In genomic region chr15:60389261-60390077, GRCh38 we compare ENCODE assay signal across 8 cellular contexts. TPM values are rescaled to one million over a fixed set of nuclear protein-coding genes. Genes with fewer than 3 reads are reported as not detected.
DNase-seq lines count a peak whose midpoint lies in the region; ATAC-seq and TF ChIP-seq lines count a peak whose summit lies in the region.

No MANE protein-coding gene starts in this region.

- peak overlapping the region; percentile 31 to 94 (median 63) for H3K27ac Mint-ChIP-seq in CD8-positive, alpha-beta memory T cell

- CTCF ChIA-PET in CD8-positive, alpha-beta memory T cell (lab: Charles Lee) = no interaction called here

- peaks cover 76 to 84% (median 80%) of the 10 kb centered on the region in 3 donors for H3K4me1 Mint-ChIP-seq in CD8-positive, alpha-beta memory T cell

- peak overlapping the region; percentile 91 for H3K4me2 ChIP-seq in fibroblast of lung (ENCODE audit: extremely low read depth, insufficient read depth, low read length)

- H3K27me3 Mint-ChIP-seq in CD8-positive, alpha-beta memory T cell = no peaks in the 10 kb centered on the region

- no peak overlapping the region for H2AFZ ChIP-seq in fibroblast of lung (ENCODE audit: low read length)

- H3K9ac ChIP-seq in fibroblast of lung (ENCODE audit: insufficient read depth, low read length) = no peak overlapping the region

- peaks cover 3 to 40% (median 4%) of the 10 kb centered on the region in 3 donors for H3K36me3 Mint-ChIP-seq in CD8-positive, alpha-beta memory T cell

- H3K4me3 ChIP-seq in CD8-positive, alpha-beta memory T cell (ENCODE audit: low read length) = peak overlapping the region; percentile 2
- H3K4me3 ChIP-seq in fibroblast of lung (replicated peaks in 1 of 4; ENCODE audit: control extremely low read depth in 1 of 4, insufficient read depth in 1 of 4, low read depth in 3 of 4, low read length in 4 of 4) (peak overlapping the region; percentile 14 to 41 (median 26)), tibial artery (peak overlapping the region; percentile 6 to 15)

- no peaks in the 10 kb centered on the region for H3K36me3 ChIP-seq in CD8-positive, alpha-beta memory T cell (ENCODE audit: insufficient read depth, low read length)
- H3K36me3 ChIP-seq in fibroblast of lung (ENCODE audit: control insufficient read depth, insufficient read depth, low read length) (peaks cover 2% of the 10 kb centered on the region), tibial artery (peaks cover 0 to 6% (median 0%) of the 10 kb centered on the region in 3 donors)

- ATAC-seq in GM21717 (IDR thresholded peaks at IDR 0.05; ENCODE audit: unreplicated experiment) (peak; percentile 55), SK-N-SH treated with all-trans-retinoic acid at 6 μM for 48 hours (no peak; the same call in 2 of the 3 replicates)

- peaks cover 29% of the 10 kb centered on the region for H3K4me1 ChIP-seq in CD8-positive, alpha-beta memory T cell (ENCODE audit: insufficient read depth, low read length)
- H3K4me1 ChIP-seq in fibroblast of lung (ENCODE audit: control insufficient read depth, extremely low read depth, insufficient read depth, low read length) (peaks cover 37% of the 10 kb centered on the region), tibial artery (peaks cover 6 to 99% (median 72%) of the 10 kb centered on the region in 4 donors)

- intact Hi-C loops in tibial artery (cut with DNase I; ENCODE audit: low total_unique reads) = no loop called here

- no peaks in the 10 kb centered on the region for H3K27me3 ChIP-seq in CD8-positive, alpha-beta memory T cell (ENCODE audit: insufficient read depth, low read length, poor library complexity, severe bottlenecking)
- H3K27me3 ChIP-seq in fibroblast of lung (ENCODE audit: control insufficient read depth, insufficient read depth, low read length) (no peaks in the 10 kb centered on the region), tibial artery (no peaks in the 10 kb centered on the region)

- no peaks in the 10 kb centered on the region for H3K9me3 ChIP-seq in CD8-positive, alpha-beta memory T cell (ENCODE audit: low read length)
- H3K9me3 ChIP-seq in fibroblast of lung (ENCODE audit: control insufficient read depth, insufficient read depth, low read depth, low read length) = no peaks in the 10 kb centered on the region
- H3K9me3 ChIP-seq in tibial artery = no peaks in the 10 kb centered on the region

- no peak overlapping the region for H3K27ac ChIP-seq in CD8-positive, alpha-beta memory T cell (ENCODE audit: low read depth, low read length)
- H3K27ac ChIP-seq in fibroblast of lung (ENCODE audit: insufficient read depth, low read length) (peak overlapping the region; percentile 8), tibial artery (peak overlapping the region; percentile 27 to 99)

- H3K79me2 ChIP-seq in fibroblast of lung (ENCODE audit: control insufficient read depth, insufficient read depth, low read length) = peaks cover 98% of the 10 kb centered on the region

- H3K9me3 Mint-ChIP-seq in CD8-positive, alpha-beta memory T cell = no peaks in the 10 kb centered on the region

- peak in 2 of 5 donors; percentile 10 to 63 for DNase-seq in CD8-positive, alpha-beta memory T cell
- peak in 1 of 2 donors; percentile 13 for DNase-seq in fibroblast of lung (ENCODE audit: low read depth in 2 of 2)
- DNase-seq in tibial artery = no peak
- DNase-seq in NCI-H524 (lab: John Stamatoyannopoulos, UW) = no peak
- no peak for DNase-seq in NCI-H2171 (lab: John Stamatoyannopoulos, UW)
- DNase-seq in HUDEP-2 (lab: John Stamatoyannopoulos, UW; ENCODE audit: unreplicated experiment in 76 of 76) = no peak

- H3K4me3 Mint-ChIP-seq in CD8-positive, alpha-beta memory T cell = peak overlapping the region; percentile 8 to 89 (median 58)

- H4K20me1 ChIP-seq in fibroblast of lung (ENCODE audit: control insufficient read depth, extremely low read depth, insufficient read depth, low read length) = peaks cover 19% of the 10 kb centered on the region

- POLR2A ChIA-PET in CD8-positive, alpha-beta memory T cell (lab: Charles Lee) = no interaction called here

- no peak for TF ChIP-seq CTCF in fibroblast of lung (conservative IDR thresholded peaks at IDR 0.05 in 1 of 2, IDR thresholded peaks at IDR 0.05 in 1 of 2; ENCODE audit: low read depth in 1 of 2, low read length in 2 of 2)
- TF ChIP-seq CTCF in tibial artery (IDR thresholded peaks at IDR 0.05) = no peak

TF ChIP-seq in SK-N-SH treated with all-trans-retinoic acid at 6 μM for 48 hours, 23 proteins besides CTCF, POLR2A, EP300 and RAD21:
- TF ChIP-seq, protein P1, sequence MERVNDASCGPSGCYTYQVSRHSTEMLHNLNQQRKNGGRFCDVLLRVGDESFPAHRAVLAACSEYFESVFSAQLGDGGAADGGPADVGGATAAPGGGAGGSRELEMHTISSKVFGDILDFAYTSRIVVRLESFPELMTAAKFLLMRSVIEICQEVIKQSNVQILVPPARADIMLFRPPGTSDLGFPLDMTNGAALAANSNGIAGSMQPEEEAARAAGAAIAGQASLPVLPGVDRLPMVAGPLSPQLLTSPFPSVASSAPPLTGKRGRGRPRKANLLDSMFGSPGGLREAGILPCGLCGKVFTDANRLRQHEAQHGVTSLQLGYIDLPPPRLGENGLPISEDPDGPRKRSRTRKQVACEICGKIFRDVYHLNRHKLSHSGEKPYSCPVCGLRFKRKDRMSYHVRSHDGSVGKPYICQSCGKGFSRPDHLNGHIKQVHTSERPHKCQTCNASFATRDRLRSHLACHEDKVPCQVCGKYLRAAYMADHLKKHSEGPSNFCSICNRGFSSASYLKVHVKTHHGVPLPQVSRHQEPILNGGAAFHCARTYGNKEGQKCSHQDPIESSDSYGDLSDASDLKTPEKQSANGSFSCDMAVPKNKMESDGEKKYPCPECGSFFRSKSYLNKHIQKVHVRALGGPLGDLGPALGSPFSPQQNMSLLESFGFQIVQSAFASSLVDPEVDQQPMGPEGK (CRISPR knock-in tag; IDR thresholded peaks at IDR 0.05; ENCODE audit: borderline replicate concordance) = peak; percentile 32; the same call in 1 of the 2 replicates
- TF ChIP-seq PPARA (CRISPR knock-in tag; IDR thresholded peaks at IDR 0.05; ENCODE audit: borderline replicate concordance) = no peak
- peak; percentile 41; the same call in 1 of the 2 replicates for TF ChIP-seq ZC3H10 (CRISPR knock-in tag; IDR thresholded peaks at IDR 0.05)

RNA-seq across cellular contexts. Expression of gene ANXA2, which starts 8.3 kb away (rescaled TPM):
- total RNA-seq in CD8-positive, alpha-beta memory T cell = 100 to 1,000 TPM; 212 to 219 TPM
- polyA plus RNA-seq in CD8-positive, alpha-beta memory T cell = 471 TPM
- 1,250 and 2,754 TPM in 2 replicates for total RNA-seq in fibroblast of lung
- polyA plus RNA-seq in fibroblast of lung = 4,872 and 6,648 TPM in 2 replicates
- polyA plus RNA-seq in fibroblast of lung (2012) = 3,157 and 3,880 TPM in 2 replicates
- 1,485 and 1,743 TPM in 2 replicates for polyA minus RNA-seq in fibroblast of lung (ENCODE audit: low replicate concordance)
